17 cellular contexts compared by ENCODE assay signal in genomic region chr12:19964549-19964948, GRCh38.
"Had no signal": no experiment of that assay in that cellular context is flagged by ENCODE, and none has a peak within 500 bp of the region (broad histone marks: within the 10 kb centered on the region; RNA-seq: fewer than 3 reads in every experiment).

No MANE protein-coding gene starts in this region.

- H3K79me2 ChIP-seq: hepatocyte had no signal

- H3K9me3 Mint-ChIP-seq: activated CD4-positive, alpha-beta memory T cell treated with anti-CD3 and anti-CD28 coated beads for 36 hours; activated naive CD4-positive, alpha-beta T cell treated with anti-CD3 and anti-CD28 coated beads, Interleukin-2, amount 50 U/mL, for 72 hours; endodermal cell had no signal

- H3K4me2 ChIP-seq: hepatocyte had no signal

- H3K4me3 Mint-ChIP-seq: activated CD4-positive, alpha-beta memory T cell treated with anti-CD3 and anti-CD28 coated beads for 36 hours; activated CD4-positive, alpha-beta T cell treated with anti-CD3 and anti-CD28 coated beads for 36 hours; activated T-cell treated with anti-CD3 and anti-CD28 coated beads, Interleukin-2, amount 50 U/mL, for 4 hours; endodermal cell; naive thymus-derived CD4-positive, alpha-beta T cell; type B pancreatic cell had no signal

- H3K36me3 Mint-ChIP-seq: activated CD4-positive, alpha-beta memory T cell treated with anti-CD3 and anti-CD28 coated beads for 36 hours; activated naive CD4-positive, alpha-beta T cell treated with anti-CD3 and anti-CD28 coated beads, Interleukin-2, amount 50 U/mL, for 72 hours; naive thymus-derived CD4-positive, alpha-beta T cell; type B pancreatic cell had no signal

- DNase-seq: activated CD4-positive, alpha-beta memory T cell treated with anti-CD3 and anti-CD28 coated beads for 36 hours; activated CD4-positive, alpha-beta T cell treated with anti-CD3 and anti-CD28 coated beads for 36 hours; activated effector memory CD4-positive, alpha-beta T cell treated with Interleukin-2 at 50 U/mL for 16 hours; activated T-cell treated with anti-CD3 and anti-CD28 coated beads, Interleukin-2, amount 50 U/mL, for 4 hours; brain microvascular endothelial cell; dorsolateral prefrontal cortex; endodermal cell; erythroblast; mammary epithelial cell; naive thymus-derived CD4-positive, alpha-beta T cell; stimulated activated CD4-positive, alpha-beta T cell treated with anti-CD3 and anti-CD28 coated beads, Interleukin-4, amount 100 ng/mL, for 24 hours; stimulated activated naive CD4-positive, alpha-beta T cell; WERI-Rb-1 had no signal

- H3K27ac Mint-ChIP-seq: activated CD4-positive, alpha-beta memory T cell treated with anti-CD3 and anti-CD28 coated beads for 36 hours; activated CD4-positive, alpha-beta T cell treated with anti-CD3 and anti-CD28 coated beads for 36 hours; activated naive CD4-positive, alpha-beta T cell treated with anti-CD3 and anti-CD28 coated beads, Interleukin-2, amount 50 U/mL, for 72 hours; endodermal cell; naive thymus-derived CD4-positive, alpha-beta T cell; type B pancreatic cell had no signal

- H3K27ac ChIP-seq: brain microvascular endothelial cell, dorsolateral prefrontal cortex, hepatocyte, skin epidermis, WERI-Rb-1 had no signal

- H3K27me3 ChIP-seq: brain microvascular endothelial cell, dorsolateral prefrontal cortex, hepatocyte had no signal

- H3K4me3 ChIP-seq: dorsolateral prefrontal cortex, hepatocyte, skin epidermis had no signal

- H3K4me1 Mint-ChIP-seq: activated CD4-positive, alpha-beta T cell treated with anti-CD3 and anti-CD28 coated beads for 36 hours; endodermal cell; naive thymus-derived CD4-positive, alpha-beta T cell had no signal

- H3K36me3 ChIP-seq: brain microvascular endothelial cell, WERI-Rb-1 had no signal

- H2AFZ ChIP-seq: hepatocyte had no signal

- H3K27me3 Mint-ChIP-seq: activated CD4-positive, alpha-beta memory T cell treated with anti-CD3 and anti-CD28 coated beads for 36 hours; activated CD4-positive, alpha-beta T cell treated with anti-CD3 and anti-CD28 coated beads for 36 hours; naive thymus-derived CD4-positive, alpha-beta T cell had no signal
